In the genomic region with DNA sequence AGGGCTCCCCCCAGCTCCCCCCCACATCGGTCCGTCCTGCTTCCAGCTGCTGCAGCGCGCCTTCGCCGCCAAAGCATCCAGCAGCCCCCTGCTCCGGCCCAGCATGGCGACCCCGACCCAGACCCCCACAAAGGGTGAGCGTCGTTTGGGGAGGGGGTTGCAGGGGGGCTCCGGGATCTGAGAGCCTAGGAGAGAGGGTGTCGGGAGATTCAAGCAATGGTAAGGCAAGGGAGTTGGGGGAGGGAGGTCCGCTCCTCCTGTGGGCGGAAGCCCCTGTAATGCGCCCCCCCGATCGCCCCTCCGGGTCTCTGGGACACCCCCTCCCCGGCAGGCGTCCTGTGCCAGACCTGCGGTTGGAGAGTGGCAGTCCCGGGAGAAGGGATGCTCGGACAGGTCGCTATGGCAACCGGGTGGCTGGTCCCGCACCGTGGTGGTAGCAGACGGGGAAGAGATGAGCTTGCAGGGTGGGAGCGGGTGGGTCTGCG, we compare ENCODE assay signal across 9 cellular contexts. TPM values are rescaled to one million over a fixed set of nuclear protein-coding genes. Genes with fewer than 3 reads are reported as not detected.
A peak's percentile ranks its signal among the peaks of the same experiment; 100 is the strongest.
DNase-seq lines count a peak whose midpoint lies in the region; ATAC-seq, FAIRE-seq and TF ChIP-seq lines count a peak whose summit lies in the region.
"Had no signal": no experiment of that assay in that cellular context is flagged by ENCODE, and none has a peak within 500 bp of the region (broad histone marks: within the 10 kb centered on the region; RNA-seq: fewer than 3 reads in every experiment).

A gene with protein sequence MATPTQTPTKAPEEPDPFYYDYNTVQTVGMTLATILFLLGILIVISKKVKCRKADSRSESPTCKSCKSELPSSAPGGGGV (plus strand): TSS at position 25 of the 485 bp plus-strand sequence. CDS start 79 bp downstream, at position 104.

- no peak for ATAC-seq in stimulated activated memory B cell treated with anti-CD40 and anti-IgM and Interleukin-4, amounts not matched to agents 10 μg/mL and 1 μg/mL and 100 μg/mL, for 72 hours
- ATAC-seq in psoas muscle = no peak
- ATAC-seq in HG02884 (IDR thresholded peaks at IDR 0.05; ENCODE audit: unreplicated experiment) = no peak

- DNase-seq in activated CD4-positive, alpha-beta T cell treated with anti-CD3 and anti-CD28 coated beads, Interleukin-2, amount 10 ng/mL, durations not matched to agents 7 days and 5 days = no peak
- DNase-seq in activated CD4-positive, alpha-beta T cell treated with anti-CD3 and anti-CD28 coated beads for 1 hour = no peak
- DNase-seq in SK-N-MC (ENCODE audit: low read depth, low spot score) (no peak), frontal cortex (ENCODE audit: low spot score in 2 of 2) (no peak), NOMO-1 treated with dmso at 0.1 percent for 144 hours (lab: John Stamatoyannopoulos, UW; ENCODE audit: unreplicated experiment) (no peak), psoas muscle (no peak)
- DNase-seq: GM23248 had no signal

- peak within 1 kb of the TSS; percentile 42; the same call in 1 of the 2 replicates for H3K4me3 ChIP-seq in SK-N-MC
- H3K4me3 ChIP-seq in psoas muscle = no peak within 1 kb of the TSS
- H3K4me3 ChIP-seq: GM23248 had no signal

- peak within 1 kb of the TSS; percentile 68 for H3K4me3 Mint-ChIP-seq in activated CD4-positive, alpha-beta T cell treated with anti-CD3 and anti-CD28 coated beads, Interleukin-2, amount 10 ng/mL, durations not matched to agents 7 days and 5 days
- H3K4me3 Mint-ChIP-seq in stimulated activated memory B cell treated with anti-CD40 and anti-IgM and Interleukin-4, amounts not matched to agents 10 μg/mL and 1 μg/mL and 100 μg/mL, for 72 hours = peak within 1 kb of the TSS; percentile 70

- peaks cover 42% of the 10 kb centered on the region for H3K4me1 Mint-ChIP-seq in activated CD4-positive, alpha-beta T cell treated with anti-CD3 and anti-CD28 coated beads, Interleukin-2, amount 10 ng/mL, durations not matched to agents 7 days and 5 days
- peaks cover 39% of the 10 kb centered on the region for H3K4me1 Mint-ChIP-seq in stimulated activated memory B cell treated with anti-CD40 and anti-IgM and Interleukin-4, amounts not matched to agents 10 μg/mL and 1 μg/mL and 100 μg/mL, for 72 hours

- H3K36me3 Mint-ChIP-seq in activated CD4-positive, alpha-beta T cell treated with anti-CD3 and anti-CD28 coated beads, Interleukin-2, amount 10 ng/mL, durations not matched to agents 7 days and 5 days (ENCODE audit: low read depth) = peaks cover 8% of the 10 kb centered on the region
- H3K36me3 Mint-ChIP-seq in stimulated activated memory B cell treated with anti-CD40 and anti-IgM and Interleukin-4, amounts not matched to agents 10 μg/mL and 1 μg/mL and 100 μg/mL, for 72 hours = no peaks in the 10 kb centered on the region

- FAIRE-seq in frontal cortex (lab: Jason Lieb, UNC) = no peak

- H3K27ac ChIP-seq in SK-N-MC (no peak within 1 kb of the TSS), psoas muscle (no peak within 1 kb of the TSS)
- H3K27ac ChIP-seq: GM23248 had no signal

- peaks cover 10% of the 10 kb centered on the region for H3K27me3 Mint-ChIP-seq in activated CD4-positive, alpha-beta T cell treated with anti-CD3 and anti-CD28 coated beads, Interleukin-2, amount 10 ng/mL, durations not matched to agents 7 days and 5 days
- no peaks in the 10 kb centered on the region for H3K27me3 Mint-ChIP-seq in stimulated activated memory B cell treated with anti-CD40 and anti-IgM and Interleukin-4, amounts not matched to agents 10 μg/mL and 1 μg/mL and 100 μg/mL, for 72 hours

- no peaks in the 10 kb centered on the region for H3K9me3 Mint-ChIP-seq in activated CD4-positive, alpha-beta T cell treated with anti-CD3 and anti-CD28 coated beads, Interleukin-2, amount 10 ng/mL, durations not matched to agents 7 days and 5 days
- no peaks in the 10 kb centered on the region for H3K9me3 Mint-ChIP-seq in stimulated activated memory B cell treated with anti-CD40 and anti-IgM and Interleukin-4, amounts not matched to agents 10 μg/mL and 1 μg/mL and 100 μg/mL, for 72 hours

- H3K27me3 ChIP-seq in psoas muscle (ENCODE audit: insufficient read depth in 3 of 3, low read length in 2 of 3) = no peaks in the 10 kb centered on the region

- CTCF ChIA-PET in activated CD4-positive, alpha-beta T cell treated with anti-CD3 and anti-CD28 coated beads, Interleukin-2, amount 10 ng/mL, durations not matched to agents 7 days and 5 days (lab: Charles Lee) = interaction anchor here (0.5 to 3.5 kb wide), 9 partner anchors 10 to 372 kb away, joined by 3 to 33 read pairs (median 3); a partner anchor contains a TSS

- no peak within 1 kb of the TSS for H3K9ac ChIP-seq in SK-N-MC (ENCODE audit: insufficient read length)
- H3K9ac ChIP-seq: GM23248 had no signal

- H3K36me3 ChIP-seq in SK-N-MC (ENCODE audit: insufficient read depth, low read length) = no peaks in the 10 kb centered on the region
- H3K36me3 ChIP-seq in psoas muscle (ENCODE audit: insufficient read depth in 1 of 2, low read depth in 1 of 2) = peaks cover 0 to 16% of the 10 kb centered on the region in 2 donors

- intact Hi-C loops in psoas muscle (cut with DNase I) = loop anchor here (5.0 to 10.0 kb wide), 3 partner anchors 122 to 171 kb away; a partner anchor contains a TSS

- peaks cover 14% of the 10 kb centered on the region for H3K4me1 ChIP-seq in psoas muscle

- no peaks in the 10 kb centered on the region for H3K9me3 ChIP-seq in SK-N-MC (ENCODE audit: low read depth, low read length)
- H3K9me3 ChIP-seq in psoas muscle = no peaks in the 10 kb centered on the region

- peak within 1 kb of the TSS; percentile 65 for H3K27ac Mint-ChIP-seq in activated CD4-positive, alpha-beta T cell treated with anti-CD3 and anti-CD28 coated beads, Interleukin-2, amount 10 ng/mL, durations not matched to agents 7 days and 5 days
- peak within 1 kb of the TSS; percentile 25 for H3K27ac Mint-ChIP-seq in stimulated activated memory B cell treated with anti-CD40 and anti-IgM and Interleukin-4, amounts not matched to agents 10 μg/mL and 1 μg/mL and 100 μg/mL, for 72 hours

- POLR2A ChIA-PET in activated CD4-positive, alpha-beta T cell treated with anti-CD3 and anti-CD28 coated beads, Interleukin-2, amount 10 ng/mL, durations not matched to agents 7 days and 5 days (lab: Charles Lee) = no interaction called here

- WGBS in psoas muscle, 3 donors = 37 to 39% (median 37%) methylated on average over 27 to 31 of the region's 31 CpGs

- no peak for TF ChIP-seq CTCF in psoas muscle (IDR thresholded peaks at IDR 0.05)

RNA-seq across cellular contexts. Expression of the gene that starts here (rescaled TPM):
- 1 to 10 TPM; 4.5 to 5.0 TPM for total RNA-seq in activated CD4-positive, alpha-beta T cell treated with anti-CD3 and anti-CD28 coated beads, Interleukin-2, amount 10 ng/mL, durations not matched to agents 7 days and 5 days
- total RNA-seq in frontal cortex (10.6 TPM), psoas muscle (under 1 TPM in 3 of 4 donors, not detected in 1; 0.56 to 0.65 (median 0.58) TPM)
- under 1 TPM in 1 of 3 donors, not detected in 2; 0.13 TPM for polyA plus RNA-seq in psoas muscle
- total RNA-seq: GM23248 had no signal
- polyA plus RNA-seq: GM23248 had no signal
